22 cellular contexts compared by ENCODE assay signal in the genomic region with DNA sequence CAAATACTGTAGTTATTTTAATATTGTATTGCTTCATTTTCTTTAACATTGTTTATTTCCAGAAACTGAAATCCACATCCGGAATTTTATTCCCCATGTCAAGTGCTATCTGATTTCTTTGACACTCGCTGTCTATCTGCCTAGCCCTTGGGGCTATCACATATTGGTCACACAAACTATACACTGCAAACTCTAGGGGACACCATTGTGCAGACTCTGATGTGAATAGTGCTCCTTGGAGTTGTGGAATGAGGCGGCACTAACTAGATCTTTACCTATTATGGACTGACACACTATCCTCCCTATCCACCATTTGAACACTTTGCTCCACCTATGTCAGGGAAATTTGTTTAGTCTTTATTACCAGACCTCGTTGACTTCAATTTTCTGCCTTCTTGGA.
DNase-seq lines count a peak whose midpoint lies in the region; ATAC-seq and TF ChIP-seq lines count a peak whose summit lies in the region.
"Had no signal": no experiment of that assay in that cellular context is flagged by ENCODE, and none has a peak within 500 bp of the region (broad histone marks: within the 10 kb centered on the region; RNA-seq: fewer than 3 reads in every experiment).

No MANE protein-coding gene starts in this region.

- H3K4me3 Mint-ChIP-seq in H9, result no peak overlapping the region
- H3K4me3 Mint-ChIP-seq: activated T-cell treated with anti-CD3 and anti-CD28 coated beads, Interleukin-2, amount 50 U/mL, for 4 hours; T-helper 1 cell treated with Interleukin-12 subunit alpha and Interleukin-12 subunit beta and Interleukin-4 antibody, amounts not matched to agents 30 μg/mL and 1 μg/mL, for 36 hours had no signal

- H3K79me1 ChIP-seq in H9 (ENCODE audit: insufficient read depth, low read depth, low read length, poor library complexity, severe bottlenecking), result no peaks in the 10 kb centered on the region

- H4K8ac ChIP-seq in H9 (replicated peaks; ENCODE audit: insufficient read length, low read depth, low read length), result no peak overlapping the region

- no peak overlapping the region for H3K14ac ChIP-seq in H9 (ENCODE audit: insufficient read depth, low read length)

- H3K4me2 ChIP-seq in PC-3 (ENCODE audit: low read length), result no peak overlapping the region
- H3K4me2 ChIP-seq in H9 (ENCODE audit: insufficient read depth, insufficient read length, low read length), result no peak overlapping the region

- H2BK15ac ChIP-seq in H9 (ENCODE audit: low read depth, low read length), result no peak overlapping the region

- H3K27me3 ChIP-seq in PC-3 (ENCODE audit: low read length) (no peaks in the 10 kb centered on the region), suprapubic skin (no peaks in the 10 kb centered on the region), H9 (ENCODE audit: insufficient read depth, low read length) (no peaks in the 10 kb centered on the region)
- H3K27me3 ChIP-seq: adrenal gland, SJSA1 had no signal

- peak; percentile 5 for TF ChIP-seq CTCF in GM13977 (IDR thresholded peaks at IDR 0.05; ENCODE audit: extremely low read depth, insufficient read depth, missing control alignments)
- 0 out of 2 replicates have a peak, but pooled peaks have one; percentile 11 for TF ChIP-seq CTCF in PC-3 (conservative IDR thresholded peaks at IDR 0.05; ENCODE audit: low read depth, low read length)
- TF ChIP-seq CTCF in suprapubic skin (IDR thresholded peaks at IDR 0.05), result no peak
- TF ChIP-seq CTCF in H9 (conservative IDR thresholded peaks at IDR 0.05), result no peak

- H3F3A ChIP-seq in PC-3 (ENCODE audit: low read length, unreplicated experiment), result no peaks in the 10 kb centered on the region

- H3K27ac Mint-ChIP-seq in H9, result no peak overlapping the region
- H3K27ac Mint-ChIP-seq: T-helper 1 cell treated with Interleukin-12 subunit alpha and Interleukin-12 subunit beta and Interleukin-4 antibody, amounts not matched to agents 30 μg/mL and 1 μg/mL, for 36 hours had no signal

- H4K91ac ChIP-seq in H9 (ENCODE audit: insufficient read length, low read depth, low read length), result no peak overlapping the region

- H2BK120ac ChIP-seq in H9 (ENCODE audit: low read depth, low read length, poor library complexity, severe bottlenecking), result no peak overlapping the region

- no peaks in the 10 kb centered on the region for H3K79me2 ChIP-seq in PC-3 (ENCODE audit: low read length)
- no peaks in the 10 kb centered on the region for H3K79me2 ChIP-seq in H9 (ENCODE audit: insufficient read depth, low read length)

- WGBS in suprapubic skin, result 30% methylated on average over 4 of the region's 4 CpGs
- no CpG with 5 or more reads among the region's 4 CpGs for WGBS in H9 (ENCODE audit: extremely low coverage, insufficient read length, low lambda C conversion rate)

- H3K36me3 ChIP-seq in PC-3 (ENCODE audit: low read depth, low read length), result no peaks in the 10 kb centered on the region
- H3K36me3 ChIP-seq in suprapubic skin, result no peaks in the 10 kb centered on the region
- H3K36me3 ChIP-seq: adrenal gland, SJSA1, thoracic aorta had no signal

- peaks cover 23 to 26% of the 10 kb centered on the region in 2 experiments for H3K4me1 Mint-ChIP-seq in H9

- BruUV-seq in PC-3 (replicated peaks; lab: Mats Ljungman, UMichigan), result no TSS peak

- no peak overlapping the region for H3K4me3 ChIP-seq in PC-3 (ENCODE audit: low read length)
- H3K4me3 ChIP-seq in suprapubic skin, result no peak overlapping the region
- H3K4me3 ChIP-seq: adrenal gland, SJSA1, thoracic aorta had no signal

- H3K18ac ChIP-seq in H9 (ENCODE audit: insufficient read length, low read depth, low read length), result no peak overlapping the region

- no peak overlapping the region for H3T11ph ChIP-seq in H9 (ENCODE audit: low read length)

- H2BK12ac ChIP-seq in H9 (ENCODE audit: insufficient read length, low read depth, low read length), result no peak overlapping the region

- ATAC-seq in PC-3, result no peak
- ATAC-seq: activated T-cell treated with anti-CD3 and anti-CD28 coated beads, Interleukin-2, amount 50 U/mL, for 4 hours; Panc1; sciatic nerve had no signal

- H3K9me3 ChIP-seq in PC-3 (ENCODE audit: low read length), result no peaks in the 10 kb centered on the region
- H3K9me3 ChIP-seq in suprapubic skin, result no peaks in the 10 kb centered on the region
- H3K9me3 ChIP-seq in H9 (ENCODE audit: control insufficient read depth, low read depth, low read length), result peaks cover 6% of the 10 kb centered on the region
- H3K9me3 ChIP-seq: adrenal gland, SJSA1, thoracic aorta had no signal

- H2BK5ac ChIP-seq in H9 (ENCODE audit: insufficient read length, low read length), result no peak overlapping the region

- POLR2A ChIA-PET in PC-3 (lab: Charles Lee; ENCODE audit: unreplicated experiment), result no interaction called here

- H3K36me3 Mint-ChIP-seq in H9 (ENCODE audit: insufficient read depth in 1 of 3, low read depth in 3 of 3), result no peaks in the 10 kb centered on the region

- H3K4ac ChIP-seq in H9 (ENCODE audit: low read depth, low read length), result no peak overlapping the region

- no peaks in the 10 kb centered on the region for H4K20me1 ChIP-seq in PC-3 (ENCODE audit: low read length)
- H4K20me1 ChIP-seq in H9 (ENCODE audit: control insufficient read depth, insufficient read depth, insufficient read length), result no peaks in the 10 kb centered on the region

- intact Hi-C loops in PC-3 (cut with micrococcal nuclease), result no loop called here

- H3K9me2 ChIP-seq in PC-3 (replicated peaks; ENCODE audit: low read length), result no peaks in the 10 kb centered on the region

- H4K5ac ChIP-seq in H9 (ENCODE audit: insufficient read length, low read depth, low read length), result no peak overlapping the region

- H3K9me3 Mint-ChIP-seq in H9, result peaks cover 0 to 46% of the 10 kb centered on the region in 2 experiments; a peak in 4 of 5 replicates
- H3K9me3 Mint-ChIP-seq: activated T-cell treated with anti-CD3 and anti-CD28 coated beads, Interleukin-2, amount 50 U/mL, for 4 hours; T-helper 1 cell treated with Interleukin-12 subunit alpha and Interleukin-12 subunit beta and Interleukin-4 antibody, amounts not matched to agents 30 μg/mL and 1 μg/mL, for 36 hours had no signal

- in situ Hi-C loops in GM13977 (cut with MboI; ENCODE audit: low pct_unique_long_range_greater_than_20kb, low sequenced_read_pairs, unreplicated experiment), result no loop called here

- H2AFZ ChIP-seq in PC-3 (ENCODE audit: low read length) (no peak overlapping the region), H9 (ENCODE audit: low read length) (no peak overlapping the region)

- no peak overlapping the region for H3K23ac ChIP-seq in H9 (ENCODE audit: insufficient read length, low read depth, low read length)

- no peak overlapping the region for H2BK20ac ChIP-seq in H9 (ENCODE audit: low read depth, low read length, poor library complexity, severe bottlenecking)

- CTCF ChIA-PET in PC-3 (lab: Charles Lee), result no interaction called here

- DNase-seq in COLO668 (lab: John Stamatoyannopoulos, UW; ENCODE audit: unreplicated experiment) (peak; percentile 0), GM13977 (ENCODE audit: low spot score) (no peak), PC-3 (no peak), fibroblast of gingiva (ENCODE audit: low read depth) (peak; percentile 2), suprapubic skin (ENCODE audit: low spot score in 2 of 2) (no peak), NCI-H1417 (lab: John Stamatoyannopoulos, UW) (no peak), H9 (no peak)
- DNase-seq: activated CD4-positive, alpha-beta T cell treated with anti-CD3 and anti-CD28 coated beads for 4 hours; activated CD8-positive, alpha-beta memory T cell treated with anti-CD3 and anti-CD28 coated beads for 24 hours; activated naive CD4-positive, alpha-beta T cell; activated T-cell treated with anti-CD3 and anti-CD28 coated beads, Interleukin-2, amount 50 U/mL, for 4 hours; adrenal gland; cortex of kidney; KG1; NCI-H1694; NCI-H2227 treated with DMSO at 0.1 percent for 48 hours; stimulated activated naive CD4-positive, alpha-beta T cell treated with Interleukin-2 at 50 U/mL for 16 hours had no signal

- no peak for TF ChIP-seq EP300 in suprapubic skin (IDR thresholded peaks at IDR 0.05)

- H3K9ac ChIP-seq in PC-3 (ENCODE audit: low read length), result no peak overlapping the region
- H3K9ac ChIP-seq in H9 (ENCODE audit: extremely low read depth, insufficient read length, low read length), result no peak overlapping the region

- H3K27ac ChIP-seq in PC-3 (ENCODE audit: low read length), result no peak overlapping the region
- no peak overlapping the region for H3K27ac ChIP-seq in suprapubic skin
- H3K27ac ChIP-seq in H9 (ENCODE audit: insufficient read length, low read depth, low read length), result no peak overlapping the region
- H3K27ac ChIP-seq: adrenal gland, SJSA1, thoracic aorta had no signal

- TF ChIP-seq POLR2A in suprapubic skin (IDR thresholded peaks at IDR 0.05), result no peak

- no peaks in the 10 kb centered on the region for H3K23me2 ChIP-seq in H9 (ENCODE audit: insufficient read length, low read depth, low read length, poor library complexity, severe bottlenecking)

- H3K27me3 Mint-ChIP-seq in H9 (ENCODE audit: low read depth), result peaks cover 4% of the 10 kb centered on the region; the same call in 1 of the 2 replicates

- no peak overlapping the region for H3K56ac ChIP-seq in H9 (ENCODE audit: insufficient read length, low read depth, low read length)

- H2AK5ac ChIP-seq in H9 (ENCODE audit: insufficient read length, low read length), result no peak overlapping the region

- H3K4me1 ChIP-seq in PC-3 (ENCODE audit: insufficient read depth, low read length), result no peaks in the 10 kb centered on the region
- H3K4me1 ChIP-seq in suprapubic skin, result no peaks in the 10 kb centered on the region
- no peaks in the 10 kb centered on the region for H3K4me1 ChIP-seq in H9 (ENCODE audit: insufficient read depth, low read length)
- H3K4me1 ChIP-seq: adrenal gland, SJSA1 had no signal

Comparison
In these comparisons a context has a peak if more than half of its experiments do, and no peak if none do; other contexts are left out.
1. DNase-seq: peak in COLO668 (single experiment) and fibroblast of gingiva (single experiment); none in GM13977 (single experiment), PC-3 (single experiment), suprapubic skin (0 of 2), NCI-H1417 (0 of 3) and H9 (single experiment).
2. CTCF ChIP-seq: peak in GM13977 (single experiment) and PC-3 (single experiment); none in suprapubic skin (0 of 2) and H9 (single experiment).